1 cellular context compared by ENCODE assay signal in genomic region chr2:134282638-134283400, GRCh38.
TF ChIP-seq lines count a peak whose summit lies in the region.

No MANE protein-coding gene starts in this region.

TF ChIP-seq in GM12878, 131 proteins besides CTCF, POLR2A, EP300 and RAD21 (continued from another document and continues in another):
- no peak for TF ChIP-seq BCLAF1 (IDR thresholded peaks at IDR 0.05)
- TF ChIP-seq TBL1XR1 (IDR thresholded peaks at IDR 0.05; ENCODE audit: low read depth, low read length) = no peak; the same call in 1 of the 2 replicates
- TF ChIP-seq SUZ12 (IDR thresholded peaks at IDR 0.05; ENCODE audit: unreplicated experiment) = no peak
- no peak for TF ChIP-seq ZNF592 (IDR thresholded peaks at IDR 0.05)
- TF ChIP-seq SP1 (IDR thresholded peaks at IDR 0.05; ENCODE audit: low read depth, low read length) = peak; percentile 65
- TF ChIP-seq ZNF384 (IDR thresholded peaks at IDR 0.05; ENCODE audit: borderline replicate concordance, low read depth, low read length) = peak; percentile 63; the same call in 1 of the 2 replicates
- TF ChIP-seq SREBF2 (IDR thresholded peaks at IDR 0.05; ENCODE audit: low read length) = no peak
- peak; percentile 100 for TF ChIP-seq SKIL (IDR thresholded peaks at IDR 0.05; ENCODE audit: low read depth, poor library complexity, severe bottlenecking)
- TF ChIP-seq ATF7 (IDR thresholded peaks at IDR 0.05; ENCODE audit: low read depth) = peak; percentile 97
- peak; percentile 94 for TF ChIP-seq NBN (IDR thresholded peaks at IDR 0.05)
- TF ChIP-seq PML (IDR thresholded peaks at IDR 0.05; ENCODE audit: low read length) = peak; percentile 80
- peak; percentile 92 for TF ChIP-seq IKZF1 (conservative IDR thresholded peaks at IDR 0.05)
- TF ChIP-seq SMARCA5 (IDR thresholded peaks at IDR 0.05) = 0 out of 2 replicates have a peak, but pooled peaks have one; percentile 36
- peak; percentile 66 for TF ChIP-seq CHD2 (IDR thresholded peaks at IDR 0.05; ENCODE audit: borderline replicate concordance, low read depth, low read length)
- TF ChIP-seq CREM (IDR thresholded peaks at IDR 0.05; ENCODE audit: low read depth) = peak; percentile 86
- peak; percentile 92 for TF ChIP-seq NFIC (IDR thresholded peaks at IDR 0.05; ENCODE audit: low read depth, low read length)
- peak; percentile 67 for TF ChIP-seq E2F8 (IDR thresholded peaks at IDR 0.05; ENCODE audit: low read depth, partially characterized antibody)
- no peak for TF ChIP-seq MYB (IDR thresholded peaks at IDR 0.05; ENCODE audit: borderline replicate concordance, low read depth, low read length)
- no peak for TF ChIP-seq CEBPZ (IDR thresholded peaks at IDR 0.05; ENCODE audit: low read depth, low read length)
- peak; percentile 95 for TF ChIP-seq EED (IDR thresholded peaks at IDR 0.05; ENCODE audit: low read depth)
- TF ChIP-seq KDM1A (IDR thresholded peaks at IDR 0.05; ENCODE audit: borderline replicate concordance) = no peak
- no peak for TF ChIP-seq CHD4 (IDR thresholded peaks at IDR 0.05)
- TF ChIP-seq SIN3A (IDR thresholded peaks at IDR 0.05; ENCODE audit: low read depth, low read length) = no peak
- 0 out of 4 replicates have a peak, but pooled peaks of 1 of the 2 experiments have one; percentile 43 for TF ChIP-seq CEBPB (IDR thresholded peaks at IDR 0.05; ENCODE audit: borderline replicate concordance in 1 of 2, low read depth in 2 of 2, low read length in 2 of 2)
- peak; percentile 82 for TF ChIP-seq POU2F2 (IDR thresholded peaks at IDR 0.05; ENCODE audit: borderline replicate concordance, low read depth, low read length)
- TF ChIP-seq NR2C1 (IDR thresholded peaks at IDR 0.05) = peak; percentile 22; the same call in 1 of the 2 replicates
- TF ChIP-seq NFXL1 (IDR thresholded peaks at IDR 0.05; ENCODE audit: borderline replicate concordance) = no peak
- no peak for TF ChIP-seq SUPT20H (IDR thresholded peaks at IDR 0.05; ENCODE audit: borderline replicate concordance, control insufficient read depth, low read depth, low read length)
- no peak for TF ChIP-seq REST (IDR thresholded peaks at IDR 0.05; ENCODE audit: low read depth, low read length)
- TF ChIP-seq ZNF207 (IDR thresholded peaks at IDR 0.05; ENCODE audit: borderline replicate concordance) = no peak
- TF ChIP-seq IKZF2 (IDR thresholded peaks at IDR 0.05) = peak; percentile 91 to 96
- no peak for TF ChIP-seq MYC (IDR thresholded peaks at IDR 0.05; ENCODE audit: insufficient read depth, insufficient read length, insufficient replicate concordance, low read length, severe bottlenecking)
- TF ChIP-seq SREBF1 (IDR thresholded peaks at IDR 0.05; ENCODE audit: low read length) = no peak
- no peak; the same call in 1 of the 2 replicates for TF ChIP-seq GATAD2B (conservative IDR thresholded peaks at IDR 0.05; ENCODE audit: low read depth)
- no peak for TF ChIP-seq ZBTB33 (IDR thresholded peaks at IDR 0.05)
- 0 out of 2 replicates have a peak, but pooled peaks have one; percentile 24 for TF ChIP-seq MXI1 (IDR thresholded peaks at IDR 0.05; ENCODE audit: low read depth, low read length)
- TF ChIP-seq TAF1 (IDR thresholded peaks at IDR 0.05; ENCODE audit: borderline replicate concordance, low read depth, low read length) = no peak; the same call in 1 of the 2 replicates
- no peak for TF ChIP-seq ESRRA (IDR thresholded peaks at IDR 0.05; ENCODE audit: low read length)
- peak; percentile 77; the same call in 1 of the 2 replicates for TF ChIP-seq CBFB (IDR thresholded peaks at IDR 0.05; ENCODE audit: low read depth)
- TF ChIP-seq IRF4 (IDR thresholded peaks at IDR 0.05; ENCODE audit: low read depth, low read length) = peak; percentile 95
- peak; percentile 83 for TF ChIP-seq DPF2 (IDR thresholded peaks at IDR 0.05)
- TF ChIP-seq RB1 (IDR thresholded peaks at IDR 0.05; ENCODE audit: borderline replicate concordance) = no peak
